ENCODE assay signal across 10 cellular contexts in genomic region chr3:23991236-23992050, GRCh38. TPM values are rescaled to one million over a fixed set of nuclear protein-coding genes. Genes with fewer than 3 reads are reported as not detected.
A peak's percentile ranks its signal among the peaks of the same experiment; 100 is the strongest.
DNase-seq lines count a peak whose midpoint lies in the region; ATAC-seq, FAIRE-seq and TF ChIP-seq lines count a peak whose summit lies in the region.
"Had no signal": no experiment of that assay in that cellular context is flagged by ENCODE, and none has a peak within 500 bp of the region (broad histone marks: within the 10 kb centered on the region; RNA-seq: fewer than 3 reads in every experiment).

No MANE protein-coding gene starts in this region.

- CTCF ChIA-PET in HepG2 (lab: Yijun Ruan, JAX; ENCODE audit: low intra/inter-chr PET ratio, low total read pairs), result no interaction called here

- no peaks in the 10 kb centered on the region for H3K27me3 ChIP-seq in HAP-1 (ENCODE audit: low read depth)
- no peaks in the 10 kb centered on the region for H3K27me3 ChIP-seq in psoas muscle (ENCODE audit: insufficient read depth in 3 of 3, low read length in 2 of 3)
- no peaks in the 10 kb centered on the region for H3K27me3 ChIP-seq in prostate gland (replicated peaks; ENCODE audit: insufficient read depth)
- peaks cover 1 to 21% of the 10 kb centered on the region in 2 experiments; a peak in 2 of 5 replicates for H3K27me3 ChIP-seq in HepG2 (ENCODE audit: control insufficient read depth in 1 of 2, insufficient read depth in 2 of 2, low read length in 2 of 2)

- no peaks in the 10 kb centered on the region for H3K36me3 ChIP-seq in HAP-1 (replicated peaks)
- no peaks in the 10 kb centered on the region for H3K36me3 ChIP-seq in psoas muscle (ENCODE audit: insufficient read depth in 1 of 2, low read depth in 1 of 2)
- H3K36me3 ChIP-seq in prostate gland, result no peaks in the 10 kb centered on the region
- H3K36me3 ChIP-seq in HepG2 (replicated peaks in 1 of 2; ENCODE audit: control insufficient read depth in 1 of 2, insufficient read depth in 2 of 2, low read length in 2 of 2), result no peaks in the 10 kb centered on the region
- no peaks in the 10 kb centered on the region for H3K36me3 ChIP-seq in mucosa of descending colon (ENCODE audit: low read depth)

- no peaks in the 10 kb centered on the region for H3K79me2 ChIP-seq in HepG2 (ENCODE audit: insufficient read depth, low read length)

- no peak overlapping the region for H3K9ac ChIP-seq in HepG2 (ENCODE audit: insufficient read depth, low read depth, low read length)

- H3K4me3 ChIP-seq in HAP-1 (no peak overlapping the region), fibroblast of the aortic adventitia (ENCODE audit: low read depth, low read length) (no peak overlapping the region), psoas muscle (no peak overlapping the region), prostate gland (no peak overlapping the region), HepG2 (replicated peaks in 1 of 3; ENCODE audit: insufficient read depth in 1 of 3, low read depth in 2 of 3, low read length in 3 of 3) (no peak overlapping the region), mucosa of descending colon (no peak overlapping the region)
- H3K4me3 ChIP-seq: lung had no signal

- intact Hi-C loops in psoas muscle (cut with DNase I) (loop anchor here in 1 of 2 donors (10.0 kb wide), 1 partner anchor 503 kb away; the partner anchor contains the start of gene THRB), prostate gland (cut with DNase I) (no loop called here), HepG2 (cut with micrococcal nuclease; ENCODE audit: unreplicated experiment) (loop anchor here (10.0 kb wide), 2 partner anchors 107 to 593 kb away; no protein-coding TSS in a partner anchor), mucosa of descending colon (cut with DNase I, micrococcal nuclease) (no loop called here)

- H4K20me1 ChIP-seq in HepG2 (ENCODE audit: insufficient read depth, low read length), result no peaks in the 10 kb centered on the region

- POLR2A ChIA-PET in HepG2 (lab: Yijun Ruan, JAX), result no interaction called here

- H2AFZ ChIP-seq in HepG2 (ENCODE audit: low read length), result no peak overlapping the region

- ATAC-seq in psoas muscle (peak in 3 of 4 donors; percentile 4 to 21 (median 12)), HepG2 (no peak), mucosa of descending colon (no peak)
- ATAC-seq: activated CD8-positive, alpha-beta memory T cell treated with anti-CD3 and anti-CD28 coated beads, Interleukin-2, amount 10 ng/mL, durations not matched to agents 7 days and 5 days had no signal

- TF ChIP-seq EP300 in HepG2 (IDR thresholded peaks at IDR 0.05; ENCODE audit: low read depth in 2 of 2, low read length in 2 of 2) (no peak), HepG2 (CRISPR knock-in tag; IDR thresholded peaks at IDR 0.05; ENCODE audit: borderline replicate concordance) (no peak)

- no peak for TF ChIP-seq CTCF in fibroblast of the aortic adventitia (IDR thresholded peaks at IDR 0.05; ENCODE audit: insufficient read depth, low read length)
- TF ChIP-seq CTCF in psoas muscle (IDR thresholded peaks at IDR 0.05), result no peak
- no peak for TF ChIP-seq CTCF in prostate gland (IDR thresholded peaks at IDR 0.05)
- no peak for TF ChIP-seq CTCF in HepG2 (CRISPR knock-in tag; IDR thresholded peaks at IDR 0.05)
- no peak for TF ChIP-seq CTCF in mucosa of descending colon (IDR thresholded peaks at IDR 0.05)

- peaks cover 21% of the 10 kb centered on the region for H3K4me1 ChIP-seq in HAP-1
- peaks cover 28% of the 10 kb centered on the region for H3K4me1 ChIP-seq in psoas muscle
- H3K4me1 ChIP-seq in prostate gland (replicated peaks), result no peaks in the 10 kb centered on the region
- no peaks in the 10 kb centered on the region for H3K4me1 ChIP-seq in HepG2 (ENCODE audit: insufficient read depth, low read length)
- no peaks in the 10 kb centered on the region for H3K4me1 ChIP-seq in mucosa of descending colon (ENCODE audit: low read depth)

- H3K9me3 ChIP-seq in HAP-1 (no peaks in the 10 kb centered on the region), psoas muscle (no peaks in the 10 kb centered on the region), prostate gland (no peaks in the 10 kb centered on the region), HepG2 (ENCODE audit: low read length) (no peaks in the 10 kb centered on the region), mucosa of descending colon (no peaks in the 10 kb centered on the region)

- no peak overlapping the region for H3K27ac ChIP-seq in psoas muscle
- H3K27ac ChIP-seq in prostate gland, result no peak overlapping the region
- no peak overlapping the region for H3K27ac ChIP-seq in HepG2 (ENCODE audit: extremely low read length, insufficient read depth, low read length)

- FAIRE-seq in HepG2 (lab: Jason Lieb, UNC), result no peak

- no TSS peak for BruUV-seq in HepG2 (replicated peaks; lab: Mats Ljungman, UMichigan)

- TF ChIP-seq RAD21 in HepG2 (CRISPR knock-in tag; IDR thresholded peaks at IDR 0.05), result no peak

- in situ Hi-C loops in HAP-1 (cut with MboI; ENCODE audit: low sequenced_read_pairs) (loop anchor here (10.0 to 25.0 kb wide), 2 partner anchors 496 to 693 kb away; partner anchors contain the start of gene THRB), HepG2 (cut with HindIII; ENCODE audit: extremely low pct_ligation_motif_present, low pct_unique_long_range_greater_than_20kb) (loop anchor here (5.0 kb wide), 1 partner anchor 251 kb away; no protein-coding TSS in a partner anchor)

- TF ChIP-seq POLR2A in prostate gland (IDR thresholded peaks at IDR 0.05), result no peak
- no peak for TF ChIP-seq POLR2A in HepG2 (IDR thresholded peaks at IDR 0.05; ENCODE audit: insufficient read depth in 1 of 2, low read depth in 2 of 2, low read length in 2 of 2)

- DNase-seq in HAP-1 (ENCODE audit: low spot score in 2 of 2), result peak; percentile 77 to 99
- DNase-seq in NCI-H748 (lab: John Stamatoyannopoulos, UW; ENCODE audit: unreplicated experiment), result peak; percentile 91
- peak; percentile 40 for DNase-seq in fibroblast of the aortic adventitia (ENCODE audit: low read depth)
- no peak for DNase-seq in psoas muscle
- no peak for DNase-seq in prostate gland (ENCODE audit: low spot score)
- no peak for DNase-seq in HepG2 (ENCODE audit: low spot score)
- no peak for DNase-seq in mucosa of descending colon
- no peak for DNase-seq in CD1c-positive myeloid dendritic cell (ENCODE audit: extremely low spot score)
- DNase-seq: activated CD8-positive, alpha-beta memory T cell treated with anti-CD3 and anti-CD28 coated beads, Interleukin-2, amount 10 ng/mL, durations not matched to agents 7 days and 5 days had no signal

- H3K4me2 ChIP-seq in HepG2 (ENCODE audit: low read depth, low read length), result no peak overlapping the region

- WGBS in psoas muscle, 3 donors, result 84 to 91% (median 89%) methylated on average over 7 of the region's 7 CpGs
- 74% methylated on average over 7 of the region's 7 CpGs for WGBS in prostate gland
- WGBS in HepG2 (ENCODE audit: low lambda C conversion rate), result 42% methylated on average over 7 of the region's 7 CpGs

TF ChIP-seq in HepG2, 621 proteins besides CTCF, POLR2A, EP300 and RAD21 (continues in another document):
- TF ChIP-seq CCAR2 (optimal IDR thresholded peaks at IDR 0.05; ENCODE audit: low read depth, low read length) (no peak), ZNF547 (CRISPR knock-in tag; IDR thresholded peaks at IDR 0.05) (no peak), ZNF570 (CRISPR knock-in tag; IDR thresholded peaks at IDR 0.05; ENCODE audit: borderline replicate concordance) (no peak), ZNF75D (CRISPR knock-in tag; IDR thresholded peaks at IDR 0.05; ENCODE audit: borderline replicate concordance) (no peak), ZNF207 (IDR thresholded peaks at IDR 0.05; ENCODE audit: borderline replicate concordance) (no peak), ZNF589 (CRISPR knock-in tag; conservative IDR thresholded peaks at IDR 0.05) (no peak), MNT (IDR thresholded peaks at IDR 0.05) (no peak)

RNA-seq across cellular contexts. Expression of gene NR1D2, which starts 46.4 kb away (rescaled TPM):
- total RNA-seq in fibroblast of the aortic adventitia (ENCODE audit: low replicate concordance), result 53.0 and 77.3 TPM in 2 replicates
- total RNA-seq in psoas muscle, result 10 to 100 TPM; 31.7 to 79.6 (median 44.8) TPM
- 10 to 100 TPM in 2 of 3 donors, 1 to 10 TPM in 1; 4.9 to 26.1 (median 13.7) TPM for polyA plus RNA-seq in psoas muscle
- 10 to 100 TPM; 39.8 to 48.9 TPM for total RNA-seq in prostate gland
- 8.1 and 14.3 TPM in 2 replicates for total RNA-seq in HepG2 (2016; rRNA removed; fragmentation: Illumina TruSeq; extraction: Trizol)
- 3.8 and 4.4 TPM in 2 replicates for total RNA-seq in HepG2 (2016; cell fraction: cytosol; rRNA removed; fragmentation: Illumina TruSeq; extraction: Trizol; ENCODE audit: low read depth)
- 10.2 and 12.5 TPM in 2 replicates for total RNA-seq in HepG2 (2016; cell fraction: insoluble cytoplasmic fraction; rRNA removed; fragmentation: Illumina TruSeq; extraction: Trizol)
- total RNA-seq in HepG2 (2016; cell fraction: membrane; rRNA removed; fragmentation: Illumina TruSeq; extraction: Trizol), result 8.8 and 9.8 TPM in 2 replicates
- total RNA-seq in HepG2 (2016; cell fraction: nucleus; rRNA removed; fragmentation: Illumina TruSeq; extraction: Trizol), result 9.6 and 11.0 TPM in 2 replicates
- polyA plus RNA-seq in HepG2 (2011; rRNA removed), result 5.3 TPM in 2 replicates
- 2.6 and 4.6 TPM in 2 replicates for polyA plus RNA-seq in HepG2 (2011; cell fraction: cytosol; rRNA removed)
- polyA plus RNA-seq in HepG2 (2011; cell fraction: nucleus; rRNA removed), result 2.9 and 3.5 TPM in 2 replicates
- 11.8 and 12.0 TPM in 2 replicates for polyA plus RNA-seq in HepG2 (2012)
- polyA plus RNA-seq in HepG2 (2016; cell fraction: cytosol; fragmentation: Illumina TruSeq; extraction: Trizol; ENCODE audit: low read depth), result 0.38 and 0.43 TPM in 2 replicates
- 7.2 and 7.4 TPM in 2 replicates for polyA plus RNA-seq in HepG2 (2016; cell fraction: insoluble cytoplasmic fraction; fragmentation: Illumina TruSeq; extraction: Trizol; ENCODE audit: low read depth)
- polyA plus RNA-seq in HepG2 (2016; cell fraction: membrane; fragmentation: Illumina TruSeq; extraction: Trizol; ENCODE audit: low read depth), result 2.1 and 2.3 TPM in 2 replicates
- 5.6 and 5.9 TPM in 2 replicates for polyA plus RNA-seq in HepG2 (2016; cell fraction: nucleus; fragmentation: Illumina TruSeq; extraction: Trizol; ENCODE audit: insufficient read depth, low read depth)
- polyA minus RNA-seq in HepG2 (2011; rRNA and poly(A)+ RNA removed; ENCODE audit: low replicate concordance), result 6.0 and 17.2 TPM in 2 replicates
- 11.6 and 16.5 TPM in 2 replicates for polyA minus RNA-seq in HepG2 (2011; cell fraction: cytosol; rRNA and poly(A)+ RNA removed)
- polyA minus RNA-seq in HepG2 (2011; cell fraction: nucleus; rRNA and poly(A)+ RNA removed), result 26.5 and 29.6 TPM in 2 replicates
- total RNA-seq in mucosa of descending colon, result 10 to 100 TPM; 16.5 to 37.8 (median 28.5) TPM

Comparison
In these comparisons a context has a peak if more than half of its experiments do, and no peak if none do; other contexts are left out.
1. DNase-seq: peak in HAP-1 (2 of 2), NCI-H748 (single experiment) and fibroblast of the aortic adventitia (single experiment); none in psoas muscle (0 of 2), prostate gland (single experiment), HepG2 (single experiment), mucosa of descending colon (0 of 3) and CD1c-positive myeloid dendritic cell (single experiment).
2. ATAC-seq: peak in psoas muscle (3 of 4); none in HepG2 (single experiment) and mucosa of descending colon (single experiment).